15 cellular contexts compared by ENCODE assay signal in genomic region chr2:128466377-128467175, GRCh38.
A peak's percentile ranks its signal among the peaks of the same experiment; 100 is the strongest.
DNase-seq lines count a peak whose midpoint lies in the region; TF ChIP-seq lines count a peak whose summit lies in the region.
"Had no signal": no experiment of that assay in that cellular context is flagged by ENCODE, and none has a peak within 500 bp of the region (broad histone marks: within the 10 kb centered on the region; RNA-seq: fewer than 3 reads in every experiment).

No MANE protein-coding gene starts in this region.

- no peak overlapping the region for H3K27ac ChIP-seq in neural progenitor cell

- no peaks in the 10 kb centered on the region for H3K27me3 ChIP-seq in neural progenitor cell

- no peaks in the 10 kb centered on the region for H3F3A ChIP-seq in neural progenitor cell (ENCODE audit: low read depth)

- peaks cover 12% of the 10 kb centered on the region for H3K36me3 Mint-ChIP-seq in neural progenitor cell
- peaks cover 4% of the 10 kb centered on the region for H3K36me3 Mint-ChIP-seq in type B pancreatic cell

- no peaks in the 10 kb centered on the region for H3K79me2 ChIP-seq in neural progenitor cell (ENCODE audit: low read depth)

- intact Hi-C loops in head of caudate nucleus (cut with DNase I) = no loop called here

- no peak overlapping the region for H3K9ac ChIP-seq in neural progenitor cell

- no peak overlapping the region for H3K4me3 ChIP-seq in neural progenitor cell

- H2AFZ ChIP-seq in neural progenitor cell (replicated peaks) = no peak overlapping the region

- DNase-seq in amygdala (lab: John Stamatoyannopoulos, UW) (peak in 34 of 56 donors; percentile 13 to 79 (median 40)), head of caudate nucleus (peak in 33 of 42 donors; percentile 5 to 83 (median 48)), neural progenitor cell (ENCODE audit: low spot score) (peak; percentile 0), type B pancreatic cell (ENCODE audit: extremely low spot score, unreplicated experiment) (peak; percentile 40), GM19238 (ENCODE audit: insufficient read length, low spot score) (no peak), NCI-H1436 (lab: John Stamatoyannopoulos, UW) (no peak)
- no peak for DNase-seq in effector CD4-positive, alpha-beta T cell
- DNase-seq: activated T-cell treated with anti-CD3 and anti-CD28 coated beads, Interleukin-2, amount 50 U/mL, for 4 hours; CD4-positive, alpha-beta T cell; GDM1; HFFc6; NCI-H1048; stimulated activated CD4-positive, alpha-beta T cell treated with anti-CD3 and anti-CD28 coated beads, Interleukin-4, amount 100 ng/mL, for 24 hours; stimulated activated naive B cell treated with anti-CD40 and anti-IgM and Interleukin-4, amounts not matched to agents 10 μg/mL and 1 μg/mL and 100 μg/mL, for 72 hours had no signal

- TF ChIP-seq CTCF in neural progenitor cell (IDR thresholded peaks at IDR 0.05) = no peak
- TF ChIP-seq CTCF in type B pancreatic cell (conservative IDR thresholded peaks at IDR 0.05) = no peak

- no peak overlapping the region for H3K4me2 ChIP-seq in neural progenitor cell

- H4K20me1 ChIP-seq in neural progenitor cell (ENCODE audit: low read depth) = no peaks in the 10 kb centered on the region

- no peak overlapping the region for H3K27ac Mint-ChIP-seq in neural progenitor cell
- no peak overlapping the region for H3K27ac Mint-ChIP-seq in type B pancreatic cell
- H3K27ac Mint-ChIP-seq: CD4-positive, alpha-beta T cell; HFFc6; memory B cell; stimulated activated naive B cell treated with anti-CD40 and anti-IgM and Interleukin-4, amounts not matched to agents 10 μg/mL and 1 μg/mL and 100 μg/mL, for 72 hours had no signal

- no peaks in the 10 kb centered on the region for H3K36me3 ChIP-seq in neural progenitor cell

- peaks cover 33% of the 10 kb centered on the region for H3K9me3 Mint-ChIP-seq in neural progenitor cell
- H3K9me3 Mint-ChIP-seq in type B pancreatic cell = peaks cover 8% of the 10 kb centered on the region

- no peaks in the 10 kb centered on the region for H3K4me1 ChIP-seq in neural progenitor cell

- H3K4me1 Mint-ChIP-seq in neural progenitor cell (no peaks in the 10 kb centered on the region), type B pancreatic cell (ENCODE audit: unreplicated experiment) (no peaks in the 10 kb centered on the region)
- H3K4me1 Mint-ChIP-seq: memory B cell; stimulated activated naive B cell treated with anti-CD40 and anti-IgM and Interleukin-4, amounts not matched to agents 10 μg/mL and 1 μg/mL and 100 μg/mL, for 72 hours had no signal

- H3K4me3 Mint-ChIP-seq in neural progenitor cell (no peak overlapping the region), type B pancreatic cell (no peak overlapping the region)
- H3K4me3 Mint-ChIP-seq: activated T-cell treated with anti-CD3 and anti-CD28 coated beads, Interleukin-2, amount 50 U/mL, for 4 hours; CD4-positive, alpha-beta T cell; HFFc6; memory B cell; stimulated activated naive B cell treated with anti-CD40 and anti-IgM and Interleukin-4, amounts not matched to agents 10 μg/mL and 1 μg/mL and 100 μg/mL, for 72 hours had no signal

- peaks cover 11% of the 10 kb centered on the region for H3K27me3 Mint-ChIP-seq in neural progenitor cell (ENCODE audit: insufficient read depth, low read depth)
- H3K27me3 Mint-ChIP-seq in type B pancreatic cell = no peaks in the 10 kb centered on the region
- H3K27me3 Mint-ChIP-seq: CD4-positive, alpha-beta T cell; memory B cell; stimulated activated naive B cell treated with anti-CD40 and anti-IgM and Interleukin-4, amounts not matched to agents 10 μg/mL and 1 μg/mL and 100 μg/mL, for 72 hours had no signal

- peaks cover 3% of the 10 kb centered on the region for H3K9me3 ChIP-seq in neural progenitor cell (ENCODE audit: low read depth)

Comparison
In these comparisons a context has a peak if more than half of its experiments do, and no peak if none do; other contexts are left out.
1. DNase-seq: peak in amygdala (34 of 56), head of caudate nucleus (33 of 42), neural progenitor cell (single experiment) and type B pancreatic cell (single experiment); none in GM19238 (single experiment), effector CD4-positive, alpha-beta T cell (single experiment) and NCI-H1436 (single experiment).